ENCODE assay signal across 9 cellular contexts in the genomic region with DNA sequence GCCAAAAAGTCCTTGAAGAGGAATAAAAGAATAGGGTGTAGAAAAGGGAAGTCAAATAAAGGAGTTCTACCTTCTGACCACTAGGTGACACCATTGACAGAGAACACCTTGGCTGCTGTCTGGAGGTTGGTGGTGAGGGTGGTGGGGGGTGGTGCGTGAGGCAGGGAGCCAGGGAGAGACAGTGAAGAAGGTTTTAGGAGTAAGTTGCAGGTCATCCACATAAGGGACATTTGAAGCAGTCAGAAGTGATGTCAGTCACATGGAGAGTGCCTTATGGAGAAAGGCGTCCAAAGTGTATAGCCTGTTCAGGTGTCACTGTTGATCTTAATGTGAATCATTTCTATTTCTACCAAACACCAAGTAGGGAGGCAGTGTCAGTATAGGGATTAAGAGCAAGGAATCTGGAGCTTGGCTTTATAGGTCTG.
DNase-seq lines count a peak whose midpoint lies in the region; ATAC-seq and TF ChIP-seq lines count a peak whose summit lies in the region.
"Had no signal": no experiment of that assay in that cellular context is flagged by ENCODE, and none has a peak within 500 bp of the region (broad histone marks: within the 10 kb centered on the region; RNA-seq: fewer than 3 reads in every experiment).

No MANE protein-coding gene starts in this region.

- no peaks in the 10 kb centered on the region for H3K9me3 Mint-ChIP-seq in activated T-helper 2 cell treated with anti-CD3 and anti-CD28 coated beads, Interferon-gamma antibody, Interleukin-2, Interleukin-4, amounts not matched to agents 10 μg/mL and 5 μg/mL and 100 μg/mL, durations not matched to agents 14 hours and 24 hours and 36 hours

- no peaks in the 10 kb centered on the region for H3K36me3 Mint-ChIP-seq in activated T-helper 2 cell treated with anti-CD3 and anti-CD28 coated beads, Interferon-gamma antibody, Interleukin-2, Interleukin-4, amounts not matched to agents 10 μg/mL and 5 μg/mL and 100 μg/mL, durations not matched to agents 14 hours and 24 hours and 36 hours (ENCODE audit: low read depth)

- no TSS peak for BruUV-seq in HCT116 (replicated peaks; lab: Mats Ljungman, UMichigan)

- H3K4me1 ChIP-seq in HCT116 (ENCODE audit: control insufficient read depth in 1 of 2, insufficient read depth in 2 of 2, low read length in 2 of 2), result peaks cover 9 to 24% of the 10 kb centered on the region in 2 experiments; a peak in 3 of 4 replicates

- POLR2A ChIA-PET in HCT116 (lab: Charles Lee), result no interaction called here

- H3K4me3 ChIP-seq in HCT116 (replicated peaks in 1 of 2; ENCODE audit: low read depth in 1 of 2, low read length in 2 of 2) (no peak overlapping the region), NB4 (ENCODE audit: low read depth, low read length) (no peak overlapping the region)

- peak; percentile 99 for ATAC-seq in HCT116

- intact Hi-C loops in HCT116 (cut with micrococcal nuclease), result loop anchor here (5.0 to 10.0 kb wide), 4 partner anchors 105 to 915 kb away; no protein-coding TSS in a partner anchor
- intact Hi-C loops in activated T-helper 2 cell treated with anti-CD3 and anti-CD28 coated beads, Interferon-gamma antibody, Interleukin-2, Interleukin-4, amounts not matched to agents 10 μg/mL and 5 μg/mL and 100 μg/mL, durations not matched to agents 14 hours and 24 hours and 36 hours (cut with micrococcal nuclease), result loop anchor here (5.0 to 10.0 kb wide), 4 partner anchors 82 to 902 kb away; no protein-coding TSS in a partner anchor

- DNase-seq in NK-92 treated with Interleukin-12 subunit alpha and Interleukin-12 subunit beta, amount 100 ng/mL, for 24 hours (lab: John Stamatoyannopoulos, UW), result peak; percentile 11
- DNase-seq in NK-92 (lab: John Stamatoyannopoulos, UW; ENCODE audit: unreplicated experiment) (no peak), HCT116 (ENCODE audit: low read depth, low spot score) (peak; percentile 40), NB4 (ENCODE audit: low read depth) (peak; percentile 46), iPS DF 4.7 (ENCODE audit: extremely low read depth, low spot score) (peak; percentile 41)
- DNase-seq in activated T-helper 2 cell treated with anti-CD3 and anti-CD28 coated beads, Interferon-gamma antibody, Interleukin-2, Interleukin-4, amounts not matched to agents 10 μg/mL and 5 μg/mL and 100 μg/mL, durations not matched to agents 14 hours and 24 hours and 36 hours (ENCODE audit: low spot score), result peak; percentile 11
- DNase-seq in activated effector memory CD4-positive, alpha-beta T cell treated with Interleukin-2 at 50 U/mL for 16 hours, result no peak
- no peak for DNase-seq in effector CD4-positive, alpha-beta T cell

- no peak overlapping the region for H2AFZ ChIP-seq in HCT116 (ENCODE audit: low read depth, low read length, poor library complexity, severe bottlenecking)

- 0 out of 2 replicates have a peak overlapping the region, but pooled peaks have one; percentile 12 for H3K4me2 ChIP-seq in HCT116 (ENCODE audit: low read length)

- peaks cover 10% of the 10 kb centered on the region for H3K4me1 Mint-ChIP-seq in activated T-helper 2 cell treated with anti-CD3 and anti-CD28 coated beads, Interferon-gamma antibody, Interleukin-2, Interleukin-4, amounts not matched to agents 10 μg/mL and 5 μg/mL and 100 μg/mL, durations not matched to agents 14 hours and 24 hours and 36 hours (ENCODE audit: low read depth)

- TF ChIP-seq CTCF in HCT116 (IDR thresholded peaks at IDR 0.05 in 2 of 3, conservative IDR thresholded peaks at IDR 0.05 in 1 of 3; ENCODE audit: borderline replicate concordance in 1 of 3, insufficient read depth in 1 of 3, low read depth in 2 of 3, low read length in 2 of 3), result peak; percentile 43 to 84 (median 66); a peak in 5 of 6 replicates
- TF ChIP-seq CTCF in NB4 (IDR thresholded peaks at IDR 0.05; ENCODE audit: low read depth, low read length), result peak; percentile 54

- no peaks in the 10 kb centered on the region; a peak in 1 of 4 replicates for H3K36me3 ChIP-seq in HCT116 (ENCODE audit: control insufficient read depth in 1 of 2, insufficient read depth in 2 of 2, low read length in 2 of 2)

- H3K27me3 ChIP-seq in HCT116 (ENCODE audit: insufficient read depth, low read length), result no peaks in the 10 kb centered on the region

- peak overlapping the region; percentile 33; the same call in 1 of the 2 replicates for H3K27ac ChIP-seq in HCT116 (ENCODE audit: low read depth, low read length)

- RAD21 ChIA-PET in HCT116 (lab: Charles Lee; ENCODE audit: low non-redundant PET in 1 of 2, low total read pairs in 2 of 2, uncharacterized antibody in 2 of 2, unreplicated experiment in 2 of 2), result interaction anchor here in 1 of 2 experiments (1.4 kb wide), 1 partner anchor 105 kb away, joined by 3 read pairs; no protein-coding TSS in a partner anchor

- no peaks in the 10 kb centered on the region for H4K20me1 ChIP-seq in HCT116 (ENCODE audit: insufficient read depth)

- H3K27ac Mint-ChIP-seq in activated T-helper 2 cell treated with anti-CD3 and anti-CD28 coated beads, Interferon-gamma antibody, Interleukin-2, Interleukin-4, amounts not matched to agents 10 μg/mL and 5 μg/mL and 100 μg/mL, durations not matched to agents 14 hours and 24 hours and 36 hours, result no peak overlapping the region
- H3K27ac Mint-ChIP-seq: stimulated activated naive CD8-positive, alpha-beta T cell treated with anti-CD3 and anti-CD28 coated beads, Interleukin-15, Interleukin-2, amounts not matched to agents 100 ng/mL and 50 ng/mL, for 24 hours had no signal

- CTCF ChIA-PET in HCT116 (lab: Charles Lee), result interaction anchor here (0.6 to 3.8 kb wide), 5 partner anchors 33 to 916 kb away, joined by 3 to 16 read pairs (median 3); no protein-coding TSS in a partner anchor

- TF ChIP-seq RAD21 in HCT116 (IDR thresholded peaks at IDR 0.05; ENCODE audit: low read depth), result peak; percentile 81

- H3K9me2 ChIP-seq in HCT116 (ENCODE audit: insufficient read depth), result no peaks in the 10 kb centered on the region

- no peaks in the 10 kb centered on the region for H3K27me3 Mint-ChIP-seq in activated T-helper 2 cell treated with anti-CD3 and anti-CD28 coated beads, Interferon-gamma antibody, Interleukin-2, Interleukin-4, amounts not matched to agents 10 μg/mL and 5 μg/mL and 100 μg/mL, durations not matched to agents 14 hours and 24 hours and 36 hours (ENCODE audit: low read depth)
- H3K27me3 Mint-ChIP-seq: stimulated activated naive CD8-positive, alpha-beta T cell treated with anti-CD3 and anti-CD28 coated beads, Interleukin-15, Interleukin-2, amounts not matched to agents 100 ng/mL and 50 ng/mL, for 24 hours had no signal

- H3K4me3 Mint-ChIP-seq in activated T-helper 2 cell treated with anti-CD3 and anti-CD28 coated beads, Interferon-gamma antibody, Interleukin-2, Interleukin-4, amounts not matched to agents 10 μg/mL and 5 μg/mL and 100 μg/mL, durations not matched to agents 14 hours and 24 hours and 36 hours (ENCODE audit: low read depth), result no peak overlapping the region
- H3K4me3 Mint-ChIP-seq: stimulated activated naive CD8-positive, alpha-beta T cell treated with anti-CD3 and anti-CD28 coated beads, Interleukin-15, Interleukin-2, amounts not matched to agents 100 ng/mL and 50 ng/mL, for 24 hours had no signal

- TF ChIP-seq POLR2A in HCT116 (IDR thresholded peaks at IDR 0.05; ENCODE audit: borderline replicate concordance, extremely low read depth, insufficient read depth, insufficient read length) (no peak), NB4 (IDR thresholded peaks at IDR 0.05; ENCODE audit: extremely low read depth, insufficient read length) (no peak)

- H3K79me2 ChIP-seq in HCT116 (ENCODE audit: insufficient read depth, low read length), result no peaks in the 10 kb centered on the region

- H3K9me3 ChIP-seq in HCT116 (ENCODE audit: control insufficient read depth in 1 of 2, insufficient read depth in 1 of 2, low read depth in 1 of 2, low read length in 2 of 2), result no peaks in the 10 kb centered on the region

- H3K9ac ChIP-seq in HCT116 (ENCODE audit: low read length), result no peak overlapping the region

TF ChIP-seq in HCT116, 20 proteins besides CTCF, POLR2A, EP300 and RAD21:
- 0 out of 2 replicates have a peak, but pooled peaks have one; percentile 38 for TF ChIP-seq CBX3 (IDR thresholded peaks at IDR 0.05; ENCODE audit: low read depth)
- TF ChIP-seq YY1 (IDR thresholded peaks at IDR 0.05; ENCODE audit: extremely low read depth, insufficient replicate concordance, low read depth, low read length), result no peak
- TF ChIP-seq TCF7L2 (IDR thresholded peaks at IDR 0.05; ENCODE audit: borderline replicate concordance, extremely low read depth, insufficient read depth, insufficient read length), result peak; percentile 30

Comparison
In these comparisons a context has a peak if more than half of its experiments do, and no peak if none do; other contexts are left out.
1. DNase-seq: peak in NK-92 treated with Interleukin-12 subunit alpha and Interleukin-12 subunit beta, amount 100 ng/mL, for 24 hours (single experiment), HCT116 (single experiment), NB4 (single experiment), activated T-helper 2 cell treated with anti-CD3 and anti-CD28 coated beads, Interferon-gamma antibody, Interleukin-2, Interleukin-4, amounts not matched to agents 10 μg/mL and 5 μg/mL and 100 μg/mL, durations not matched to agents 14 hours and 24 hours and 36 hours (single experiment) and iPS DF 4.7 (single experiment); none in NK-92 (single experiment), activated effector memory CD4-positive, alpha-beta T cell treated with Interleukin-2 at 50 U/mL for 16 hours (single experiment) and effector CD4-positive, alpha-beta T cell (single experiment).